In the genomic region with DNA sequence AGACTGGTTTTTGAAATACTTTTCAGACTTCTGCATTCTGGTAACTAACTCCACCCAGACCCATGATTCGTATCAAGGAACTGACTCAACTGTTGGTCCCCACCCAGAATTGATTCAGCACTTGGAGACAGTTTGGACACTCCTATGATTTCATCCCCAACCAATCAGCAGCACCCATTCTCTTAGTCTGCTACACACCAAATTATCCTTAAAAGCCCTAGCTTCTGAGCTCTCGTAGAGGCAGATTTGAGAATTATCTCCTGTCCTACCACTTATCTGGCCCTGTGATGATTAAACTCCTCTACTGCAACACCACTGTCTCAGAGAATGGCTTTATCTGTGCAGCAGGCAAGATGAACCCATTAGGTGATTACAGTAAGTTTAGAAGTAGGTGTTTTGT, we compare ENCODE assay signal across 1 cellular context.
TF ChIP-seq lines count a peak whose summit lies in the region.

No MANE protein-coding gene starts in this region.

TF ChIP-seq in K562, 482 proteins besides CTCF, POLR2A, EP300 and RAD21 (continues in another document):
- TF ChIP-seq PRPF4 (IDR thresholded peaks at IDR 0.05; ENCODE audit: insufficient read depth, low read depth, low read length, poor library complexity, severe bottlenecking) (no peak), TOE1 (IDR thresholded peaks at IDR 0.05; ENCODE audit: borderline replicate concordance) (no peak), TOE1 (CRISPR knock-in tag; IDR thresholded peaks at IDR 0.05; ENCODE audit: borderline replicate concordance, low read depth) (no peak), USF1 (CRISPR knock-in tag; IDR thresholded peaks at IDR 0.05) (no peak), ZFX (CRISPR knock-in tag; IDR thresholded peaks at IDR 0.05) (no peak), CCNT2 (IDR thresholded peaks at IDR 0.05; ENCODE audit: borderline replicate concordance, extremely low read depth, insufficient read length, low read depth, low read length) (no peak), LARP7 (IDR thresholded peaks at IDR 0.05) (no peak), SMARCE1 (IDR thresholded peaks at IDR 0.05) (no peak), NFIX (CRISPR knock-in tag; IDR thresholded peaks at IDR 0.05; ENCODE audit: low read depth) (no peak), MNT (conservative IDR thresholded peaks at IDR 0.05) (no peak), ZBTB1 (CRISPR knock-in tag; IDR thresholded peaks at IDR 0.05; ENCODE audit: borderline replicate concordance, low read depth) (no peak), ZNF586 (CRISPR knock-in tag; conservative IDR thresholded peaks at IDR 0.05) (no peak), U2AF2 (optimal IDR thresholded peaks at IDR 0.05; ENCODE audit: low read depth, low read length) (no peak), ADNP (tag; IDR thresholded peaks at IDR 0.05) (peak; percentile 62; the same call in 1 of the 2 replicates), MIER1 (IDR thresholded peaks at IDR 0.05; ENCODE audit: low read depth) (no peak), SAP30 (IDR thresholded peaks at IDR 0.05; ENCODE audit: borderline replicate concordance, insufficient read depth, low read depth, low read length, poor library complexity, severe bottlenecking) (no peak), ZNF24 (IDR thresholded peaks at IDR 0.05) (no peak), MED1 (CRISPR knock-in tag; IDR thresholded peaks at IDR 0.05; ENCODE audit: borderline replicate concordance) (no peak), CBX3 (IDR thresholded peaks at IDR 0.05; ENCODE audit: borderline replicate concordance in 1 of 2, low read length in 2 of 2) (peak in 1 of 2 experiments; percentile 89; a peak in 1 of 3 replicates), ZNF217 (CRISPR knock-in tag; IDR thresholded peaks at IDR 0.05) (no peak), POLR3G (IDR thresholded peaks at IDR 0.05; ENCODE audit: extremely low read depth, insufficient read length, insufficient replicate concordance) (no peak), TCF7 (IDR thresholded peaks at IDR 0.05; ENCODE audit: borderline replicate concordance) (no peak), ZNF140 (CRISPR knock-in tag; IDR thresholded peaks at IDR 0.05) (no peak), RB1 (IDR thresholded peaks at IDR 0.05; ENCODE audit: low read depth) (no peak), PTBP1 (IDR thresholded peaks at IDR 0.05; ENCODE audit: low read depth, low read length) (no peak), ZNF280A (IDR thresholded peaks at IDR 0.05; ENCODE audit: low read depth, partially characterized antibody) (peak; percentile 58), PTRF (tag; IDR thresholded peaks at IDR 0.05) (no peak), GATA2 (CRISPR knock-in tag; IDR thresholded peaks at IDR 0.05) (no peak), HMBOX1 (IDR thresholded peaks at IDR 0.05) (0 out of 2 replicates have a peak, but pooled peaks have one; percentile 49), ZNF830 (CRISPR knock-in tag; IDR thresholded peaks at IDR 0.05) (no peak), ATF2 (CRISPR knock-in tag; IDR thresholded peaks at IDR 0.05) (no peak), SOX6 (IDR thresholded peaks at IDR 0.05) (no peak), ZNF3 (CRISPR knock-in tag; IDR thresholded peaks at IDR 0.05) (no peak), FOSL1 (tag; conservative IDR thresholded peaks at IDR 0.05) (peak; percentile 71)
- TF ChIP-seq, protein P1, sequence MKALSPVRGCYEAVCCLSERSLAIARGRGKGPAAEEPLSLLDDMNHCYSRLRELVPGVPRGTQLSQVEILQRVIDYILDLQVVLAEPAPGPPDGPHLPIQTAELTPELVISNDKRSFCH (CRISPR knock-in tag; IDR thresholded peaks at IDR 0.05) = no peak
- TF ChIP-seq, protein P1 (tag; IDR thresholded peaks at IDR 0.05) = no peak
- TF ChIP-seq, protein P2, sequence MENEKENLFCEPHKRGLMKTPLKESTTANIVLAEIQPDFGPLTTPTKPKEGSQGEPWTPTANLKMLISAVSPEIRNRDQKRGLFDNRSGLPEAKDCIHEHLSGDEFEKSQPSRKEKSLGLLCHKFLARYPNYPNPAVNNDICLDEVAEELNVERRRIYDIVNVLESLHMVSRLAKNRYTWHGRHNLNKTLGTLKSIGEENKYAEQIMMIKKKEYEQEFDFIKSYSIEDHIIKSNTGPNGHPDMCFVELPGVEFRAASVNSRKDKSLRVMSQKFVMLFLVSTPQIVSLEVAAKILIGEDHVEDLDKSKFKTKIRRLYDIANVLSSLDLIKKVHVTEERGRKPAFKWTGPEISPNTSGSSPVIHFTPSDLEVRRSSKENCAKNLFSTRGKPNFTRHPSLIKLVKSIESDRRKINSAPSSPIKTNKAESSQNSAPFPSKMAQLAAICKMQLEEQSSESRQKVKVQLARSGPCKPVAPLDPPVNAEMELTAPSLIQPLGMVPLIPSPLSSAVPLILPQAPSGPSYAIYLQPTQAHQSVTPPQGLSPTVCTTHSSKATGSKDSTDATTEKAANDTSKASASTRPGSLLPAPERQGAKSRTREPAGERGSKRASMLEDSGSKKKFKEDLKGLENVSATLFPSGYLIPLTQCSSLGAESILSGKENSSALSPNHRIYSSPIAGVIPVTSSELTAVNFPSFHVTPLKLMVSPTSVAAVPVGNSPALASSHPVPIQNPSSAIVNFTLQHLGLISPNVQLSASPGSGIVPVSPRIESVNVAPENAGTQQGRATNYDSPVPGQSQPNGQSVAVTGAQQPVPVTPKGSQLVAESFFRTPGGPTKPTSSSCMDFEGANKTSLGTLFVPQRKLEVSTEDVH (IDR thresholded peaks at IDR 0.05; ENCODE audit: low read depth, partially characterized antibody) = no peak
- TF ChIP-seq, protein P3, sequence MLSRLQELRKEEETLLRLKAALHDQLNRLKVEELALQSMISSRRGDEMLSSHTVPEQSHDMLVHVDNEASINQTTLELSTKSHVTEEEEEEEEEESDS (CRISPR knock-in tag; IDR thresholded peaks at IDR 0.05) = no peak
- TF ChIP-seq, protein P4, sequence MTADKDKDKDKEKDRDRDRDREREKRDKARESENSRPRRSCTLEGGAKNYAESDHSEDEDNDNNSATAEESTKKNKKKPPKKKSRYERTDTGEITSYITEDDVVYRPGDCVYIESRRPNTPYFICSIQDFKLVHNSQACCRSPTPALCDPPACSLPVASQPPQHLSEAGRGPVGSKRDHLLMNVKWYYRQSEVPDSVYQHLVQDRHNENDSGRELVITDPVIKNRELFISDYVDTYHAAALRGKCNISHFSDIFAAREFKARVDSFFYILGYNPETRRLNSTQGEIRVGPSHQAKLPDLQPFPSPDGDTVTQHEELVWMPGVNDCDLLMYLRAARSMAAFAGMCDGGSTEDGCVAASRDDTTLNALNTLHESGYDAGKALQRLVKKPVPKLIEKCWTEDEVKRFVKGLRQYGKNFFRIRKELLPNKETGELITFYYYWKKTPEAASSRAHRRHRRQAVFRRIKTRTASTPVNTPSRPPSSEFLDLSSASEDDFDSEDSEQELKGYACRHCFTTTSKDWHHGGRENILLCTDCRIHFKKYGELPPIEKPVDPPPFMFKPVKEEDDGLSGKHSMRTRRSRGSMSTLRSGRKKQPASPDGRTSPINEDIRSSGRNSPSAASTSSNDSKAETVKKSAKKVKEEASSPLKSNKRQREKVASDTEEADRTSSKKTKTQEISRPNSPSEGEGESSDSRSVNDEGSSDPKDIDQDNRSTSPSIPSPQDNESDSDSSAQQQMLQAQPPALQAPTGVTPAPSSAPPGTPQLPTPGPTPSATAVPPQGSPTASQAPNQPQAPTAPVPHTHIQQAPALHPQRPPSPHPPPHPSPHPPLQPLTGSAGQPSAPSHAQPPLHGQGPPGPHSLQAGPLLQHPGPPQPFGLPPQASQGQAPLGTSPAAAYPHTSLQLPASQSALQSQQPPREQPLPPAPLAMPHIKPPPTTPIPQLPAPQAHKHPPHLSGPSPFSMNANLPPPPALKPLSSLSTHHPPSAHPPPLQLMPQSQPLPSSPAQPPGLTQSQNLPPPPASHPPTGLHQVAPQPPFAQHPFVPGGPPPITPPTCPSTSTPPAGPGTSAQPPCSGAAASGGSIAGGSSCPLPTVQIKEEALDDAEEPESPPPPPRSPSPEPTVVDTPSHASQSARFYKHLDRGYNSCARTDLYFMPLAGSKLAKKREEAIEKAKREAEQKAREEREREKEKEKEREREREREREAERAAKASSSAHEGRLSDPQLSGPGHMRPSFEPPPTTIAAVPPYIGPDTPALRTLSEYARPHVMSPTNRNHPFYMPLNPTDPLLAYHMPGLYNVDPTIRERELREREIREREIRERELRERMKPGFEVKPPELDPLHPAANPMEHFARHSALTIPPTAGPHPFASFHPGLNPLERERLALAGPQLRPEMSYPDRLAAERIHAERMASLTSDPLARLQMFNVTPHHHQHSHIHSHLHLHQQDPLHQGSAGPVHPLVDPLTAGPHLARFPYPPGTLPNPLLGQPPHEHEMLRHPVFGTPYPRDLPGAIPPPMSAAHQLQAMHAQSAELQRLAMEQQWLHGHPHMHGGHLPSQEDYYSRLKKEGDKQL (CRISPR knock-in tag; IDR thresholded peaks at IDR 0.05; ENCODE audit: borderline replicate concordance) = no peak
- TF ChIP-seq, protein P5, sequence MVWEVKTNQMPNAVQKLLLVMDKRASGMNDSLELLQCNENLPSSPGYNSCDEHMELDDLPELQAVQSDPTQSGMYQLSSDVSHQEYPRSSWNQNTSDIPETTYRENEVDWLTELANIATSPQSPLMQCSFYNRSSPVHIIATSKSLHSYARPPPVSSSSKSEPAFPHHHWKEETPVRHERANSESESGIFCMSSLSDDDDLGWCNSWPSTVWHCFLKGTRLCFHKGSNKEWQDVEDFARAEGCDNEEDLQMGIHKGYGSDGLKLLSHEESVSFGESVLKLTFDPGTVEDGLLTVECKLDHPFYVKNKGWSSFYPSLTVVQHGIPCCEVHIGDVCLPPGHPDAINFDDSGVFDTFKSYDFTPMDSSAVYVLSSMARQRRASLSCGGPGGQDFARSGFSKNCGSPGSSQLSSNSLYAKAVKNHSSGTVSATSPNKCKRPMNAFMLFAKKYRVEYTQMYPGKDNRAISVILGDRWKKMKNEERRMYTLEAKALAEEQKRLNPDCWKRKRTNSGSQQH (CRISPR knock-in tag; IDR thresholded peaks at IDR 0.05) = no peak
- TF ChIP-seq, protein P6, sequence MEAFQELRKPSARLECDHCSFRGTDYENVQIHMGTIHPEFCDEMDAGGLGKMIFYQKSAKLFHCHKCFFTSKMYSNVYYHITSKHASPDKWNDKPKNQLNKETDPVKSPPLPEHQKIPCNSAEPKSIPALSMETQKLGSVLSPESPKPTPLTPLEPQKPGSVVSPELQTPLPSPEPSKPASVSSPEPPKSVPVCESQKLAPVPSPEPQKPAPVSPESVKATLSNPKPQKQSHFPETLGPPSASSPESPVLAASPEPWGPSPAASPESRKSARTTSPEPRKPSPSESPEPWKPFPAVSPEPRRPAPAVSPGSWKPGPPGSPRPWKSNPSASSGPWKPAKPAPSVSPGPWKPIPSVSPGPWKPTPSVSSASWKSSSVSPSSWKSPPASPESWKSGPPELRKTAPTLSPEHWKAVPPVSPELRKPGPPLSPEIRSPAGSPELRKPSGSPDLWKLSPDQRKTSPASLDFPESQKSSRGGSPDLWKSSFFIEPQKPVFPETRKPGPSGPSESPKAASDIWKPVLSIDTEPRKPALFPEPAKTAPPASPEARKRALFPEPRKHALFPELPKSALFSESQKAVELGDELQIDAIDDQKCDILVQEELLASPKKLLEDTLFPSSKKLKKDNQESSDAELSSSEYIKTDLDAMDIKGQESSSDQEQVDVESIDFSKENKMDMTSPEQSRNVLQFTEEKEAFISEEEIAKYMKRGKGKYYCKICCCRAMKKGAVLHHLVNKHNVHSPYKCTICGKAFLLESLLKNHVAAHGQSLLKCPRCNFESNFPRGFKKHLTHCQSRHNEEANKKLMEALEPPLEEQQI (IDR thresholded peaks at IDR 0.05) = 0 out of 2 replicates have a peak, but pooled peaks have one; percentile 33
